Comparison of ENCODE assay signal across 26 cellular contexts in the genomic region with DNA sequence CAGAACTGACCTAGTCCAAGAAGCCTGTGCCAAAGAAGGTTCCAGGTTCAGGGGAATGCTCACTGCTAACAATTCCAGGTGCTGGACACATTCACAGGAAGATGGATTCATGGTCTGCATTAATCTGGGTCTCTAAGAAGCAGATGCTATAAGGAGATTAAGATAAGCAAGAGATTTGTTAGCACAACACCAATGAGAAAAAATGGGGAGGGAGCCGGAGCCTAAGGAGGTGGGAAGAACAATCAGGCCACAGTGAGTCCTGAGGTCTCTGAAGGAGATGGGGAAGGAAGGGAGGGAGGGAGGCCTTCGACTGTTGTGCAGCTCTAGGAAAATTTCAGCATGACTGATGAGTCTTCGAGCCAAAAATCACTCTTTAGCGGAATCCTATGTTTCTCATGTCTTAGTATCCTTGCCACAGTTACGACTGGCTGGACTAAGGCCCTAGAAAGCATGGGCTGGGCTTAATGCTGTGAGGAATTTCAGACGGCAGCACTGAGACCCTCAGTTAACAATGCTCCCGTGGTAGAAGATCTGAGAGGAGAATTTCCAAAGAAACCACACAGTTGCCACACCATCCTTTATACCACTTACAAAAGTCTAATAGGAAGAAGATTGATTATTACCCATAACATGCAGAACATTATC. TPM values are rescaled to one million over a fixed set of nuclear protein-coding genes. Genes with fewer than 3 reads are reported as not detected.
"Had no signal": no experiment of that assay in that cellular context is flagged by ENCODE, and none has a peak within 500 bp of the region (broad histone marks: within the 10 kb centered on the region; RNA-seq: fewer than 3 reads in every experiment).

No MANE protein-coding gene starts in this region.

- H3K36me3 ChIP-seq: ascending aorta, brain microvascular endothelial cell, esophagus muscularis mucosa, left ventricle myocardium inferior, right lobe of liver, upper lobe of left lung had no signal

- H3K27me3 Mint-ChIP-seq: natural killer cell treated with Interleukin-12 subunit alpha and Interleukin-12 subunit beta and Interleukin-15 and Interleukin-18, amount 100 ng/mL, for 72 hours; T-helper 17 cell had no signal

- H3K27ac Mint-ChIP-seq: activated CD4-positive, alpha-beta memory T cell treated with anti-CD3 and anti-CD28 coated beads, Interleukin-2, amount 10 ng/mL, durations not matched to agents 7 days and 5 days; activated naive CD4-positive, alpha-beta T cell treated with anti-CD3 and anti-CD28 coated beads, Interleukin-2, amount 50 U/mL, for 72 hours; activated T-cell treated with anti-CD3 and anti-CD28 coated beads, Interleukin-2, amount 50 U/mL, for 72 hours; stimulated activated memory B cell treated with anti-CD40 and anti-IgM and Interleukin-4, amounts not matched to agents 10 μg/mL and 1 μg/mL and 100 μg/mL, for 72 hours; T-helper 17 cell had no signal

- H3K27me3 ChIP-seq: ascending aorta, brain microvascular endothelial cell, esophagus muscularis mucosa, hepatocyte, right lobe of liver, upper lobe of left lung had no signal

- H3K4me3 Mint-ChIP-seq: activated CD4-positive, alpha-beta memory T cell treated with anti-CD3 and anti-CD28 coated beads, Interleukin-2, amount 10 ng/mL, durations not matched to agents 7 days and 5 days; activated T-cell treated with anti-CD3 and anti-CD28 coated beads, Interleukin-2, amount 50 U/mL, for 72 hours; natural killer cell treated with Interleukin-12 subunit alpha and Interleukin-12 subunit beta and Interleukin-15 and Interleukin-18, amount 100 ng/mL, for 72 hours; stimulated activated memory B cell treated with anti-CD40 and anti-IgM and Interleukin-4, amounts not matched to agents 10 μg/mL and 1 μg/mL and 100 μg/mL, for 72 hours; T-helper 17 cell had no signal

- H3K27ac ChIP-seq: ascending aorta, brain microvascular endothelial cell, esophagus muscularis mucosa, hepatocyte, left ventricle myocardium inferior, right lobe of liver, skin epidermis had no signal

- H3K4me3 ChIP-seq: ascending aorta, esophagus muscularis mucosa, hepatocyte, left ventricle myocardium inferior, right lobe of liver, skin epidermis, upper lobe of left lung had no signal

- ATAC-seq: activated naive CD4-positive, alpha-beta T cell treated with anti-CD3 and anti-CD28 coated beads, Interleukin-2, amount 50 U/mL, for 72 hours; activated T-cell treated with anti-CD3 and anti-CD28 coated beads, Interleukin-2, amount 50 U/mL, for 72 hours; natural killer cell treated with Interleukin-12 subunit alpha and Interleukin-12 subunit beta and Interleukin-15 and Interleukin-18, amount 100 ng/mL, for 72 hours; right lobe of liver; T-helper 17 cell had no signal

- H2AFZ ChIP-seq: hepatocyte had no signal

- H3K79me2 ChIP-seq: hepatocyte had no signal

- H3K9me3 ChIP-seq: ascending aorta, esophagus muscularis mucosa, left ventricle myocardium inferior, right lobe of liver, upper lobe of left lung had no signal

- DNase-seq: activated CD4-positive, alpha-beta memory T cell treated with anti-CD3 and anti-CD28 coated beads, Interleukin-2, amount 10 ng/mL, durations not matched to agents 7 days and 5 days; activated CD4-positive, alpha-beta T cell treated with anti-CD3 and anti-CD28 coated beads for 48 hours; activated effector memory CD4-positive, alpha-beta T cell treated with Interleukin-2 at 50 U/mL for 16 hours; activated T-cell treated with anti-CD3 and anti-CD28 coated beads, Interleukin-2, amount 50 U/mL, for 72 hours; brain microvascular endothelial cell; central memory CD4-positive, alpha-beta T cell; dermis blood vessel endothelial cell; effector CD8-positive, alpha-beta T cell; glutamatergic neuron; kidney glomerular epithelial cell; left ventricle myocardium inferior; midbrain; nucleus accumbens; right lobe of liver; stimulated activated CD4-positive, alpha-beta T cell treated with anti-CD3 and anti-CD28 coated beads, Interleukin-2, amount 100 ng/mL, for 24 hours; SW 1271; T-helper 17 cell; upper lobe of left lung had no signal

- H3K4me2 ChIP-seq: hepatocyte had no signal

- H3K36me3 Mint-ChIP-seq: activated naive CD4-positive, alpha-beta T cell treated with anti-CD3 and anti-CD28 coated beads, Interleukin-2, amount 50 U/mL, for 72 hours; stimulated activated memory B cell treated with anti-CD40 and anti-IgM and Interleukin-4, amounts not matched to agents 10 μg/mL and 1 μg/mL and 100 μg/mL, for 72 hours had no signal

- H3K9me3 Mint-ChIP-seq: activated CD4-positive, alpha-beta memory T cell treated with anti-CD3 and anti-CD28 coated beads, Interleukin-2, amount 10 ng/mL, durations not matched to agents 7 days and 5 days; activated naive CD4-positive, alpha-beta T cell treated with anti-CD3 and anti-CD28 coated beads, Interleukin-2, amount 50 U/mL, for 72 hours; activated T-cell treated with anti-CD3 and anti-CD28 coated beads, Interleukin-2, amount 50 U/mL, for 72 hours; natural killer cell treated with Interleukin-12 subunit alpha and Interleukin-12 subunit beta and Interleukin-15 and Interleukin-18, amount 100 ng/mL, for 72 hours; stimulated activated memory B cell treated with anti-CD40 and anti-IgM and Interleukin-4, amounts not matched to agents 10 μg/mL and 1 μg/mL and 100 μg/mL, for 72 hours had no signal

- H3K4me1 ChIP-seq: ascending aorta, esophagus muscularis mucosa, left ventricle myocardium inferior, right lobe of liver, upper lobe of left lung had no signal

RNA-seq across cellular contexts. Expression of a gene that starts 31.5 kb away (rescaled TPM):
- total RNA-seq: dermis blood vessel endothelial cell, lung microvascular endothelial cell had no signal
